In genomic region chr6:107647439-107647948, GRCh38 we compare ENCODE assay signal across 16 cellular contexts.
DNase-seq lines count a peak whose midpoint lies in the region; ATAC-seq and TF ChIP-seq lines count a peak whose summit lies in the region.
"Had no signal": no experiment of that assay in that cellular context is flagged by ENCODE, and none has a peak within 500 bp of the region (broad histone marks: within the 10 kb centered on the region; RNA-seq: fewer than 3 reads in every experiment).

No MANE protein-coding gene starts in this region.

- intact Hi-C loops in prostate gland (cut with DNase I) (no loop called here), left cardiac atrium (cut with DNase I) (no loop called here)

- WGBS in endodermal cell (ENCODE audit: insufficient coverage in 1 of 2, insufficient read length in 1 of 2), 2 experiments: 93 to 98% methylated on average over 6 to 9 of the region's 9 CpGs
- 44% methylated on average over 9 of the region's 9 CpGs for WGBS in prostate gland

- H3K4me3 ChIP-seq in HEK293 (ENCODE audit: low read depth, low read length) (no peak overlapping the region), endodermal cell (ENCODE audit: low read length) (no peak overlapping the region), osteoblast (ENCODE audit: insufficient read depth, low read length) (no peak overlapping the region), skeletal muscle satellite cell (ENCODE audit: low read length) (no peak overlapping the region), prostate gland (no peak overlapping the region)

- POLR2A ChIA-PET in HEK293 (lab: Yijun Ruan, JAX): no interaction called here

- H3K27me3 Mint-ChIP-seq in endodermal cell (ENCODE audit: insufficient read depth): no peaks in the 10 kb centered on the region

- peaks cover 8% of the 10 kb centered on the region; the same call in 1 of the 2 replicates for H3K4me1 ChIP-seq in HEK293 (ENCODE audit: control insufficient read depth, insufficient read depth, low read length)
- H3K4me1 ChIP-seq in endodermal cell (ENCODE audit: control insufficient read depth, insufficient read depth, low read length): no peaks in the 10 kb centered on the region
- peaks cover 4% of the 10 kb centered on the region for H3K4me1 ChIP-seq in osteoblast (ENCODE audit: insufficient read depth, low read length)
- H3K4me1 ChIP-seq in skeletal muscle satellite cell (ENCODE audit: control insufficient read depth, insufficient read depth, low read length): peaks cover 14% of the 10 kb centered on the region
- no peaks in the 10 kb centered on the region for H3K4me1 ChIP-seq in prostate gland (replicated peaks)

- TF ChIP-seq POLR2A in prostate gland (IDR thresholded peaks at IDR 0.05): no peak

- no peaks in the 10 kb centered on the region for H3K4me1 Mint-ChIP-seq in endodermal cell

- H3K4me2 ChIP-seq in osteoblast (ENCODE audit: insufficient read depth, low read length) (peak overlapping the region; percentile 24), skeletal muscle satellite cell (ENCODE audit: low read length) (peak overlapping the region; percentile 5)

- no peak overlapping the region for H2AFZ ChIP-seq in osteoblast (ENCODE audit: low read length)

- H3K79me2 ChIP-seq in osteoblast (ENCODE audit: insufficient read depth, low read length): no peaks in the 10 kb centered on the region

- H3K27ac ChIP-seq in HEK293 (ENCODE audit: extremely low read depth, low read depth, low read length) (no peak overlapping the region), endodermal cell (ENCODE audit: low read depth, low read length) (peak overlapping the region; percentile 16), osteoblast (ENCODE audit: low read depth, low read length) (no peak overlapping the region), prostate gland (no peak overlapping the region)
- H3K27ac ChIP-seq: 22Rv1 had no signal

- H3K36me3 Mint-ChIP-seq in endodermal cell (ENCODE audit: low read depth): no peaks in the 10 kb centered on the region
- H3K36me3 Mint-ChIP-seq: CD14-positive monocyte; CD8-positive, alpha-beta T cell had no signal

- CTCF ChIA-PET in HEK293 (lab: Yijun Ruan, JAX): interaction anchor here (0.6 to 1.3 kb wide), 2 partner anchors 16 to 329 kb away, joined by 3 to 4 read pairs; no protein-coding TSS in a partner anchor

- H3K9ac ChIP-seq in endodermal cell (ENCODE audit: extremely low read depth, low read length, poor library complexity, severe bottlenecking) (no peak overlapping the region), skeletal muscle satellite cell (ENCODE audit: low read depth, low read length) (no peak overlapping the region)

- ATAC-seq in left cardiac atrium: no peak
- ATAC-seq: CD8-positive, alpha-beta T cell had no signal

- H3K4me3 Mint-ChIP-seq in endodermal cell: no peak overlapping the region
- H3K4me3 Mint-ChIP-seq: CD14-positive monocyte; CD8-positive, alpha-beta T cell had no signal

- H3K9me3 Mint-ChIP-seq in endodermal cell: no peaks in the 10 kb centered on the region
- H3K9me3 Mint-ChIP-seq: CD8-positive, alpha-beta T cell had no signal

- no peak overlapping the region for H3K27ac Mint-ChIP-seq in endodermal cell
- H3K27ac Mint-ChIP-seq: CD14-positive monocyte; CD8-positive, alpha-beta T cell had no signal

- H3K27me3 ChIP-seq in endodermal cell (ENCODE audit: control insufficient read depth, insufficient read depth, low read length, poor library complexity, severe bottlenecking): no peaks in the 10 kb centered on the region
- H3K27me3 ChIP-seq in osteoblast (ENCODE audit: insufficient read depth, low read length): no peaks in the 10 kb centered on the region
- H3K27me3 ChIP-seq in skeletal muscle satellite cell (ENCODE audit: control insufficient read depth, insufficient read depth, low read length): no peaks in the 10 kb centered on the region
- no peaks in the 10 kb centered on the region for H3K27me3 ChIP-seq in prostate gland (replicated peaks; ENCODE audit: insufficient read depth)

- H3K36me3 ChIP-seq in HEK293 (ENCODE audit: control insufficient read depth in 2 of 2, insufficient read depth in 1 of 2, low read length in 2 of 2) (peaks cover 0 to 3% of the 10 kb centered on the region in 2 experiments; a peak in 1 of 3 replicates), endodermal cell (ENCODE audit: control insufficient read depth, insufficient read depth, low read length) (no peaks in the 10 kb centered on the region), osteoblast (ENCODE audit: insufficient read depth, low read length) (no peaks in the 10 kb centered on the region), skeletal muscle satellite cell (ENCODE audit: insufficient read depth, low read length) (no peaks in the 10 kb centered on the region), prostate gland (no peaks in the 10 kb centered on the region)

- no peak for TF ChIP-seq CTCF in HEK293 (tag by site-specific recombination; IDR thresholded peaks at IDR 0.05)
- no peak for TF ChIP-seq CTCF in endodermal cell (conservative IDR thresholded peaks at IDR 0.05)
- TF ChIP-seq CTCF in osteoblast (IDR thresholded peaks at IDR 0.05; ENCODE audit: extremely low read depth, low read depth, low read length): no peak
- TF ChIP-seq CTCF in prostate gland (IDR thresholded peaks at IDR 0.05): no peak

- H3K9me3 ChIP-seq in HEK293 (ENCODE audit: control insufficient read depth, insufficient read depth, low read depth, low read length): no peaks in the 10 kb centered on the region
- H3K9me3 ChIP-seq in endodermal cell (ENCODE audit: control insufficient read depth, low read length): peaks cover 8% of the 10 kb centered on the region
- H3K9me3 ChIP-seq in osteoblast (ENCODE audit: low read depth, low read length): no peaks in the 10 kb centered on the region
- no peaks in the 10 kb centered on the region for H3K9me3 ChIP-seq in skeletal muscle satellite cell (replicated peaks; ENCODE audit: low read length)
- H3K9me3 ChIP-seq in prostate gland: no peaks in the 10 kb centered on the region

- DNase-seq in endodermal cell (no peak), osteoblast (ENCODE audit: insufficient read length, low spot score, missing footprints) (no peak), prostate gland (ENCODE audit: low spot score) (no peak), mucosa of gallbladder (ENCODE audit: low spot score) (no peak), SHP77 treated with DMSO at 0.1 percent for 48 hours (lab: John Stamatoyannopoulos, UW) (no peak), left cardiac atrium (no peak)
- DNase-seq: CD8-positive, alpha-beta T cell; COR-L47; DMS153; DMS79 treated with DMSO at 0.1 percent for 48 hours; GDM1; HCEC 1CT had no signal

- no peaks in the 10 kb centered on the region for H4K20me1 ChIP-seq in osteoblast (ENCODE audit: insufficient read depth, low read length)

TF ChIP-seq in HEK293, 187 proteins besides CTCF, POLR2A, EP300 and RAD21:
- TF ChIP-seq ZNF837 (tag by site-specific recombination; IDR thresholded peaks at IDR 0.05): no peak
- TF ChIP-seq PRDM1 (tag by site-specific recombination; IDR thresholded peaks at IDR 0.05): 0 out of 2 replicates have a peak, but pooled peaks have one; percentile 9
